8 cellular contexts compared by ENCODE assay signal in the genomic region with DNA sequence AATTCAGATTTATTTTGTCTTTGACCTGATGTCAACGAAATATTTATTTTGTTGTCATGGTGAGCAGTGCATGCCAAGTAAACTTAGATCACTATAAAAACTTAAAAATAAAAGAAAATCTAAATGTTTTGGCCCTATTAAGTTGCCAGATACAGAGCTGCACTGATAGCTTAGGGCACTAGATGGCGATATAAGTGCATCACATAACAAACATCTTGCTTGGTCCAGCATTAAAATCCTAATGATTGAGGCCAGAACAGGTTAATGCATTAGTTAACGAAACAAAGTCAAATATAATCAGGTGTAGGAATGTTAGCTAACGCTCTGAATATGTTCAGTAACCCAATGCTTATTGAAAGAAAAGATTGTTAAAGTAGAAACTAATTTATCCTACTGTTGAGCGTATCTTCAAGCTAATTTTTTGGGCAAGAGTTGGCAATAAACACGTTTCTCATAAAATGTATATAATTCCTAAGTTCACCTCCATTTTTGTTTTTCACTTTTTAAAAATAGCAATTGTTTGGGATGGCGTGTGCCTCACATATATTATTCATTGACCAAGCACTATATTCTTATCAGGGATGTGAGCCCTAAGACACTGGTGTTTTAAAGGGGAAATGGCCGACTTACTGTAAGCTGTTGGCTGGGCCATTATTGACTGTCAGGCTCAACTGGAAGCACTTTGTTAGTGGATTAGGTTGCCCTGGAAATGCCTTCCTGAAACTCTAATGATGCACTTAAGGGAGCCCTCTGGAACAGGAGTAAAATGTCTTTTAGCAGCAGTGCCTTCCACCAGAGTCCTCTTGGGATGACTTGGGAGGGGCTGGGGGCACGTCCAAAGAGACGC. TPM values are rescaled to one million over a fixed set of nuclear protein-coding genes. Genes with fewer than 3 reads are reported as not detected.
DNase-seq lines count a peak whose midpoint lies in the region; ATAC-seq, FAIRE-seq and TF ChIP-seq lines count a peak whose summit lies in the region.

No MANE protein-coding gene starts in this region.

- POLR2A ChIA-PET in endothelial cell of umbilical vein (lab: Charles Lee): interaction anchor here (0.7 kb wide), 1 partner anchor 13 kb away, joined by 3 read pairs; no protein-coding TSS in a partner anchor

- CTCF ChIA-PET in endothelial cell of umbilical vein (lab: Charles Lee): interaction anchor here (0.5 to 4.9 kb wide), 55 partner anchors 10 to 1929 kb away, joined by 3 to 103 read pairs (median 4); partner anchors contain the start of gene PRELID2

- peaks cover 9% of the 10 kb centered on the region for H3K4me1 ChIP-seq in endothelial cell of umbilical vein (ENCODE audit: control insufficient read depth, extremely low read depth, insufficient read depth, low read length)
- no peaks in the 10 kb centered on the region for H3K4me1 ChIP-seq in mucosa of descending colon (ENCODE audit: low read depth)

- H3K27ac ChIP-seq in endothelial cell of umbilical vein (ENCODE audit: insufficient read depth, low read depth, low read length): no peak overlapping the region

- H2AFZ ChIP-seq in endothelial cell of umbilical vein (ENCODE audit: low read depth, low read length): no peak overlapping the region

- H3K4me3 Mint-ChIP-seq in HFFc6: peak overlapping the region; percentile 87

- H3K79me2 ChIP-seq in endothelial cell of umbilical vein (ENCODE audit: control insufficient read depth, insufficient read depth, low read length): no peaks in the 10 kb centered on the region

- H3K4me1 Mint-ChIP-seq in HFFc6 (ENCODE audit: low read depth): peaks cover 66% of the 10 kb centered on the region

- no peak overlapping the region for H3K4me2 ChIP-seq in endothelial cell of umbilical vein (ENCODE audit: insufficient read depth, low read length)

- no peak overlapping the region for H3K27ac Mint-ChIP-seq in HFFc6

- H3K9me1 ChIP-seq in endothelial cell of umbilical vein (replicated peaks; ENCODE audit: control insufficient read depth, extremely low read depth, insufficient read depth, low read length): no peaks in the 10 kb centered on the region

- H4K20me1 ChIP-seq in endothelial cell of umbilical vein (replicated peaks; ENCODE audit: control insufficient read depth, extremely low read depth, insufficient read depth, low read length): no peaks in the 10 kb centered on the region

- FAIRE-seq in endothelial cell of umbilical vein (lab: Jason Lieb, UNC): peak; percentile 42

- no peaks in the 10 kb centered on the region for H3K9me3 ChIP-seq in endothelial cell of umbilical vein (replicated peaks; ENCODE audit: control insufficient read depth, insufficient read depth, low read length)
- H3K9me3 ChIP-seq in mucosa of descending colon: no peaks in the 10 kb centered on the region

- H3K9me3 Mint-ChIP-seq in HFFc6: no peaks in the 10 kb centered on the region

- dilution Hi-C loops in endothelial cell of umbilical vein (cut with MboI; ENCODE audit: extremely low pct_ligation_motif_present, low sequenced_read_pairs): no loop called here

- no peak for TF ChIP-seq POLR2A in endothelial cell of umbilical vein (IDR thresholded peaks at IDR 0.05; ENCODE audit: low read depth, low read length)

- no TSS peak for BruUV-seq in endothelial cell of umbilical vein (replicated peaks; lab: Mats Ljungman, UMichigan)

- no peak overlapping the region for H3K9ac ChIP-seq in endothelial cell of umbilical vein (replicated peaks; ENCODE audit: extremely low read depth, insufficient read depth, low read length)

- DNase-seq in AG08395 (ENCODE audit: low spot score) (peak; percentile 51), GM12864 (ENCODE audit: low read depth) (no peak), HFFc6 (peak; percentile 70), NCI-H1092 (lab: John Stamatoyannopoulos, UW) (peak; percentile 29), T follicular helper cell (ENCODE audit: low read depth) (peak; percentile 9), endothelial cell of umbilical vein (ENCODE audit: low read depth, low spot score) (peak; percentile 81), mucosa of descending colon (peak in 1 of 3 donors; percentile 72), GOT3 (lab: John Stamatoyannopoulos, UW) (no peak)

- peak; percentile 59 for ATAC-seq in mucosa of descending colon

- H3K27me3 Mint-ChIP-seq in HFFc6 (ENCODE audit: insufficient read depth): no peaks in the 10 kb centered on the region

- no peak overlapping the region for H3K4me3 ChIP-seq in GM12864 (ENCODE audit: low read depth, low read length)
- H3K4me3 ChIP-seq in endothelial cell of umbilical vein (replicated peaks in 1 of 3; ENCODE audit: insufficient read depth in 1 of 3, low read depth in 1 of 3, low read length in 3 of 3): no peak overlapping the region
- H3K4me3 ChIP-seq in mucosa of descending colon: no peak overlapping the region

- TF ChIP-seq CTCF in GM12864 (IDR thresholded peaks at IDR 0.05; ENCODE audit: low read depth, low read length, missing control alignments): peak; percentile 78
- peak; percentile 96 for TF ChIP-seq CTCF in HFFc6 (IDR thresholded peaks at IDR 0.05)
- TF ChIP-seq CTCF in endothelial cell of umbilical vein (IDR thresholded peaks at IDR 0.05; ENCODE audit: extremely low read depth in 1 of 2, insufficient read depth in 1 of 2, low read depth in 1 of 2, low read length in 2 of 2): peak; percentile 69 to 75
- peak; percentile 81 for TF ChIP-seq CTCF in mucosa of descending colon (IDR thresholded peaks at IDR 0.05)

- H3K36me3 Mint-ChIP-seq in HFFc6 (ENCODE audit: low read depth): no peaks in the 10 kb centered on the region

- intact Hi-C loops in endothelial cell of umbilical vein (cut with micrococcal nuclease): loop anchor here (1.0 to 10.0 kb wide), 9 partner anchors 187 to 1845 kb away; no protein-coding TSS in a partner anchor
- intact Hi-C loops in mucosa of descending colon (cut with DNase I, micrococcal nuclease): loop anchor here in 1 of 2 donors (5.0 kb wide), 1 partner anchor 1033 kb away; no protein-coding TSS in a partner anchor

- H3K36me3 ChIP-seq in endothelial cell of umbilical vein (ENCODE audit: control insufficient read depth in 2 of 2, extremely low read depth in 1 of 2, insufficient read depth in 2 of 2, low read length in 2 of 2) (no peaks in the 10 kb centered on the region), mucosa of descending colon (ENCODE audit: low read depth) (no peaks in the 10 kb centered on the region)

- no peaks in the 10 kb centered on the region for H3K27me3 ChIP-seq in endothelial cell of umbilical vein (ENCODE audit: control insufficient read depth in 2 of 2, insufficient read depth in 2 of 2, low read length in 2 of 2)

TF ChIP-seq in endothelial cell of umbilical vein, 7 proteins besides CTCF, POLR2A, EP300 and RAD21:
- TF ChIP-seq POLR2AphosphoS5 (IDR thresholded peaks at IDR 0.05; ENCODE audit: insufficient read depth, low read depth, low read length) (no peak), EZH2 (IDR thresholded peaks at IDR 0.05; ENCODE audit: borderline replicate concordance, low read depth, low read length, severe bottlenecking) (no peak), GATA2 (IDR thresholded peaks at IDR 0.05; ENCODE audit: insufficient read depth, insufficient read length, low read depth, low read length) (no peak), MYC (IDR thresholded peaks at IDR 0.05; ENCODE audit: low read depth, low read length) (no peak), FOS (IDR thresholded peaks at IDR 0.05; ENCODE audit: borderline replicate concordance, insufficient read depth, low read length) (no peak), JUN (IDR thresholded peaks at IDR 0.05; ENCODE audit: borderline replicate concordance, insufficient read depth, insufficient read length, low read depth) (no peak)
- TF ChIP-seq, protein P1, sequence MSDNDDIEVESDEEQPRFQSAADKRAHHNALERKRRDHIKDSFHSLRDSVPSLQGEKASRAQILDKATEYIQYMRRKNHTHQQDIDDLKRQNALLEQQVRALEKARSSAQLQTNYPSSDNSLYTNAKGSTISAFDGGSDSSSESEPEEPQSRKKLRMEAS (IDR thresholded peaks at IDR 0.05; ENCODE audit: insufficient read depth, insufficient read length): no peak

RNA-seq across cellular contexts. Expression of gene KCTD16, which starts 33.3 kb away (rescaled TPM):
- 1 to 10 TPM; 1.5 to 3.6 (median 3.0) TPM for total RNA-seq in HFFc6 (2021; fragmentation: NEBNext Ultra II Directional; extraction: Animal tissue kit (Norgen Biotek cat#: 25700))
- total RNA-seq in endothelial cell of umbilical vein (0.30 and 0.49 TPM in 2 replicates), mucosa of descending colon (under 1 TPM; 0.07 to 0.22 (median 0.12) TPM)
- 0.13 and 0.21 TPM in 2 replicates for polyA plus RNA-seq in endothelial cell of umbilical vein
- 0.14 and 0.25 TPM in 2 replicates for polyA plus RNA-seq in endothelial cell of umbilical vein (2011; cell fraction: cytosol; rRNA removed)
- 0.55 and 0.76 TPM in 2 replicates for polyA plus RNA-seq in endothelial cell of umbilical vein (2011; cell fraction: nucleus; rRNA removed)
- polyA plus RNA-seq in endothelial cell of umbilical vein (2012): 0.52 and 0.83 TPM in 2 replicates
- 1.3 and 2.0 TPM in 2 replicates for polyA minus RNA-seq in endothelial cell of umbilical vein
- polyA minus RNA-seq in endothelial cell of umbilical vein (2011; cell fraction: cytosol; rRNA and poly(A)+ RNA removed): not detected
- polyA minus RNA-seq in endothelial cell of umbilical vein (2011; cell fraction: nucleus; rRNA and poly(A)+ RNA removed): 3.7 and 4.2 TPM in 2 replicates

RNA-seq across cellular contexts. Expression of gene YIPF5, which starts 33.5 kb away (rescaled TPM):
- 100 to 1,000 TPM; 147 to 170 (median 166) TPM for total RNA-seq in HFFc6 (2021; fragmentation: NEBNext Ultra II Directional; extraction: Animal tissue kit (Norgen Biotek cat#: 25700))
- total RNA-seq in endothelial cell of umbilical vein: 73.7 and 90.0 TPM in 2 replicates
- 78.7 and 82.7 TPM in 2 replicates for polyA plus RNA-seq in endothelial cell of umbilical vein
- polyA plus RNA-seq in endothelial cell of umbilical vein (2011; cell fraction: cytosol; rRNA removed): 66.0 and 69.5 TPM in 2 replicates
- polyA plus RNA-seq in endothelial cell of umbilical vein (2011; cell fraction: nucleus; rRNA removed): 42.0 and 58.0 TPM in 2 replicates
- polyA plus RNA-seq in endothelial cell of umbilical vein (2012): 106 and 124 TPM in 2 replicates
- 136 and 172 TPM in 2 replicates for polyA minus RNA-seq in endothelial cell of umbilical vein
- 24.1 TPM for polyA minus RNA-seq in endothelial cell of umbilical vein (2011; cell fraction: cytosol; rRNA and poly(A)+ RNA removed)
- polyA minus RNA-seq in endothelial cell of umbilical vein (2011; cell fraction: nucleus; rRNA and poly(A)+ RNA removed): 56.3 and 60.3 TPM in 2 replicates
- total RNA-seq in mucosa of descending colon: 10 to 100 TPM; 45.9 to 53.6 (median 53.5) TPM

Comparison
In these comparisons a context has a peak if more than half of its experiments do, and no peak if none do; other contexts are left out.
1. DNase-seq: peak in AG08395 (single experiment), HFFc6 (single experiment), NCI-H1092 (single experiment), T follicular helper cell (single experiment) and endothelial cell of umbilical vein (single experiment); none in GM12864 (single experiment) and GOT3 (single experiment).
2. Peak in every context shown above with its lines, with median percentiles within 50 percentile points of each other: CTCF ChIP-seq.